1 cellular context compared by ENCODE assay signal in the genomic region with DNA sequence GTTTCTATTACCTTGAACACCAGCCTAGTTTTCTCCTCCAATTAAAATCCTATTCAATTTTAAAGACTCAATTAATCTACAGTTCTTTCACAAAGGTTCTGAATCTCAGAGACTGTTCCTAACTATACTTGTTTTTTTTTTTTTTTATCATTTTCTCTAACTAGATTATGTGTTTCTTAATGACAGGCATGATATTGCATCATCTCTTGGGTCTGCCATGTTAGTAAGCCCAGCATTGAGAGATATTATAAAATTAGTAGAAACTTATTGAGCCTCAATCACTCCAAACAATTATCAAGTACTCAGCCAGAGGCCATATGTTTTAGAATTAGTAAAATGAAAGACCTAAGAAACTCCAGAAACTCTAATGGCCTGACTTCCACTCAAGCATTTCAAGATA.
TF ChIP-seq lines count a peak whose summit lies in the region.

No MANE protein-coding gene starts in this region.

TF ChIP-seq in HepG2, 621 proteins besides CTCF, POLR2A, EP300 and RAD21 (continued from another document):
- TF ChIP-seq, protein P1, sequence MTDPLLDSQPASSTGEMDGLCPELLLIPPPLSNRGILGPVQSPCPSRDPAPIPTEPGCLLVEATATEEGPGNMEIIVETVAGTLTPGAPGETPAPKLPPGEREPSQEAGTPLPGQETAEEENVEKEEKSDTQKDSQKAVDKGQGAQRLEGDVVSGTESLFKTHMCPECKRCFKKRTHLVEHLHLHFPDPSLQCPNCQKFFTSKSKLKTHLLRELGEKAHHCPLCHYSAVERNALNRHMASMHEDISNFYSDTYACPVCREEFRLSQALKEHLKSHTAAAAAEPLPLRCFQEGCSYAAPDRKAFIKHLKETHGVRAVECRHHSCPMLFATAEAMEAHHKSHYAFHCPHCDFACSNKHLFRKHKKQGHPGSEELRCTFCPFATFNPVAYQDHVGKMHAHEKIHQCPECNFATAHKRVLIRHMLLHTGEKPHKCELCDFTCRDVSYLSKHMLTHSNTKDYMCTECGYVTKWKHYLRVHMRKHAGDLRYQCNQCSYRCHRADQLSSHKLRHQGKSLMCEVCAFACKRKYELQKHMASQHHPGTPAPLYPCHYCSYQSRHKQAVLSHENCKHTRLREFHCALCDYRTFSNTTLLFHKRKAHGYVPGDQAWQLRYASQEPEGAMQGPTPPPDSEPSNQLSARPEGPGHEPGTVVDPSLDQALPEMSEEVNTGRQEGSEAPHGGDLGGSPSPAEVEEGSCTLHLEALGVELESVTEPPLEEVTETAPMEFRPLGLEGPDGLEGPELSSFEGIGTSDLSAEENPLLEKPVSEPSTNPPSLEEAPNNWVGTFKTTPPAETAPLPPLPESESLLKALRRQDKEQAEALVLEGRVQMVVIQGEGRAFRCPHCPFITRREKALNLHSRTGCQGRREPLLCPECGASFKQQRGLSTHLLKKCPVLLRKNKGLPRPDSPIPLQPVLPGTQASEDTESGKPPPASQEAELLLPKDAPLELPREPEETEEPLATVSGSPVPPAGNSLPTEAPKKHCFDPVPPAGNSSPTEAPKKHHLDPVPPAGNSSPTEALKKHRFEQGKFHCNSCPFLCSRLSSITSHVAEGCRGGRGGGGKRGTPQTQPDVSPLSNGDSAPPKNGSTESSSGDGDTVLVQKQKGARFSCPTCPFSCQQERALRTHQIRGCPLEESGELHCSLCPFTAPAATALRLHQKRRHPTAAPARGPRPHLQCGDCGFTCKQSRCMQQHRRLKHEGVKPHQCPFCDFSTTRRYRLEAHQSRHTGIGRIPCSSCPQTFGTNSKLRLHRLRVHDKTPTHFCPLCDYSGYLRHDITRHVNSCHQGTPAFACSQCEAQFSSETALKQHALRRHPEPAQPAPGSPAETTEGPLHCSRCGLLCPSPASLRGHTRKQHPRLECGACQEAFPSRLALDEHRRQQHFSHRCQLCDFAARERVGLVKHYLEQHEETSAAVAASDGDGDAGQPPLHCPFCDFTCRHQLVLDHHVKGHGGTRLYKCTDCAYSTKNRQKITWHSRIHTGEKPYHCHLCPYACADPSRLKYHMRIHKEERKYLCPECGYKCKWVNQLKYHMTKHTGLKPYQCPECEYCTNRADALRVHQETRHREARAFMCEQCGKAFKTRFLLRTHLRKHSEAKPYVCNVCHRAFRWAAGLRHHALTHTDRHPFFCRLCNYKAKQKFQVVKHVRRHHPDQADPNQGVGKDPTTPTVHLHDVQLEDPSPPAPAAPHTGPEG (CRISPR knock-in tag; IDR thresholded peaks at IDR 0.05), result no peak
- TF ChIP-seq SALL2 (CRISPR knock-in tag; IDR thresholded peaks at IDR 0.05) (no peak), REL (CRISPR knock-in tag; conservative IDR thresholded peaks at IDR 0.05) (no peak), CEBPB (IDR thresholded peaks at IDR 0.05; ENCODE audit: borderline replicate concordance, low read depth, low read length) (peak; percentile 50; the same call in 1 of the 2 replicates)
- TF ChIP-seq, protein P2, sequence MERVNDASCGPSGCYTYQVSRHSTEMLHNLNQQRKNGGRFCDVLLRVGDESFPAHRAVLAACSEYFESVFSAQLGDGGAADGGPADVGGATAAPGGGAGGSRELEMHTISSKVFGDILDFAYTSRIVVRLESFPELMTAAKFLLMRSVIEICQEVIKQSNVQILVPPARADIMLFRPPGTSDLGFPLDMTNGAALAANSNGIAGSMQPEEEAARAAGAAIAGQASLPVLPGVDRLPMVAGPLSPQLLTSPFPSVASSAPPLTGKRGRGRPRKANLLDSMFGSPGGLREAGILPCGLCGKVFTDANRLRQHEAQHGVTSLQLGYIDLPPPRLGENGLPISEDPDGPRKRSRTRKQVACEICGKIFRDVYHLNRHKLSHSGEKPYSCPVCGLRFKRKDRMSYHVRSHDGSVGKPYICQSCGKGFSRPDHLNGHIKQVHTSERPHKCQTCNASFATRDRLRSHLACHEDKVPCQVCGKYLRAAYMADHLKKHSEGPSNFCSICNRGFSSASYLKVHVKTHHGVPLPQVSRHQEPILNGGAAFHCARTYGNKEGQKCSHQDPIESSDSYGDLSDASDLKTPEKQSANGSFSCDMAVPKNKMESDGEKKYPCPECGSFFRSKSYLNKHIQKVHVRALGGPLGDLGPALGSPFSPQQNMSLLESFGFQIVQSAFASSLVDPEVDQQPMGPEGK (CRISPR knock-in tag; IDR thresholded peaks at IDR 0.05), result no peak
